In genomic region chr16:29158031-29158430, GRCh38 we compare ENCODE assay signal across 2 cellular contexts.
TF ChIP-seq lines count a peak whose summit lies in the region.

No MANE protein-coding gene starts in this region.

TF ChIP-seq in SK-N-SH, 30 proteins besides CTCF, POLR2A, EP300 and RAD21 (continued from another document):
- TF ChIP-seq REST (IDR thresholded peaks at IDR 0.05; ENCODE audit: low read depth, low read length) = no peak
- no peak for TF ChIP-seq IRF3 (IDR thresholded peaks at IDR 0.05; ENCODE audit: low read depth, low read length)
- no peak for TF ChIP-seq ELF1 (IDR thresholded peaks at IDR 0.05)
- TF ChIP-seq YY1 (IDR thresholded peaks at IDR 0.05; ENCODE audit: low read depth) = no peak
- no peak for TF ChIP-seq RXRA (IDR thresholded peaks at IDR 0.05; ENCODE audit: borderline replicate concordance, low read depth)
- TF ChIP-seq MXI1 (IDR thresholded peaks at IDR 0.05; ENCODE audit: low read depth, low read length) = no peak
- TF ChIP-seq TCF12 (IDR thresholded peaks at IDR 0.05) = no peak
- TF ChIP-seq MEF2A (IDR thresholded peaks at IDR 0.05; ENCODE audit: borderline replicate concordance, low read depth) = no peak
- no peak for TF ChIP-seq SMC3 (IDR thresholded peaks at IDR 0.05; ENCODE audit: low read depth, low read length)
- TF ChIP-seq NRF1 (IDR thresholded peaks at IDR 0.05; ENCODE audit: low read depth, low read length) = no peak
- no peak for TF ChIP-seq ZBTB33 (IDR thresholded peaks at IDR 0.05; ENCODE audit: borderline replicate concordance, low read depth)

TF ChIP-seq in SK-N-SH treated with all-trans-retinoic acid at 6 μM for 48 hours, 23 proteins besides CTCF, POLR2A, EP300 and RAD21 (continued from another document):
- no peak for TF ChIP-seq PATZ1 (CRISPR knock-in tag; IDR thresholded peaks at IDR 0.05; ENCODE audit: borderline replicate concordance)
